ENCODE assay signal across 24 cellular contexts in genomic region chr5:180872419-180872818, GRCh38. TPM values are rescaled to one million over a fixed set of nuclear protein-coding genes. Genes with fewer than 3 reads are reported as not detected.
A peak's percentile ranks its signal among the peaks of the same experiment; 100 is the strongest.
DNase-seq lines count a peak whose midpoint lies in the region; ATAC-seq and TF ChIP-seq lines count a peak whose summit lies in the region.
"Had no signal": no experiment of that assay in that cellular context is flagged by ENCODE, and none has a peak within 500 bp of the region (broad histone marks: within the 10 kb centered on the region; RNA-seq: fewer than 3 reads in every experiment).

No MANE protein-coding gene starts in this region.

- POLR2A ChIA-PET in OCI-LY7 (lab: Charles Lee), result no interaction called here

- H2AFZ ChIP-seq in OCI-LY7 (ENCODE audit: low read length) (peak overlapping the region; percentile 91; the same call in 1 of the 2 replicates), osteoblast (ENCODE audit: low read length) (no peak overlapping the region)

- H3K4me1 Mint-ChIP-seq in CD4-positive, CD25-positive, alpha-beta regulatory T cell, result peaks cover 5 to 14% (median 9%) of the 10 kb centered on the region in 4 donors
- H3K4me1 Mint-ChIP-seq in effector memory CD8-positive, alpha-beta T cell (ENCODE audit: low read depth in 2 of 2), result peaks cover 0 to 6% of the 10 kb centered on the region in 2 donors
- peaks cover 2% of the 10 kb centered on the region for H3K4me1 Mint-ChIP-seq in progenitor cell of endocrine pancreas (ENCODE audit: low read depth)

- H3K36me3 Mint-ChIP-seq in CD4-positive, CD25-positive, alpha-beta regulatory T cell, result no peaks in the 10 kb centered on the region
- no peaks in the 10 kb centered on the region for H3K36me3 Mint-ChIP-seq in effector memory CD8-positive, alpha-beta T cell (ENCODE audit: insufficient read depth)
- H3K36me3 Mint-ChIP-seq in progenitor cell of endocrine pancreas (ENCODE audit: insufficient read depth), result no peaks in the 10 kb centered on the region
- H3K36me3 Mint-ChIP-seq: CD8-positive, alpha-beta T cell had no signal

- no peaks in the 10 kb centered on the region for H3K36me3 ChIP-seq in CD4-positive, CD25-positive, alpha-beta regulatory T cell (ENCODE audit: control insufficient read depth, insufficient read depth, low read length)
- H3K36me3 ChIP-seq in OCI-LY7 (ENCODE audit: insufficient read depth, low read length) (no peaks in the 10 kb centered on the region), osteoblast (ENCODE audit: insufficient read depth, low read length) (no peaks in the 10 kb centered on the region)
- H3K36me3 ChIP-seq: BLaER1 had no signal

- no peak for TF ChIP-seq CTCF in OCI-LY7 (conservative IDR thresholded peaks at IDR 0.05; ENCODE audit: low read length)
- no peak for TF ChIP-seq CTCF in osteoblast (IDR thresholded peaks at IDR 0.05; ENCODE audit: extremely low read depth, low read depth, low read length)
- TF ChIP-seq CTCF in progenitor cell of endocrine pancreas (IDR thresholded peaks at IDR 0.05; ENCODE audit: unreplicated experiment), result no peak

- H3K27ac ChIP-seq in CD4-positive, CD25-positive, alpha-beta regulatory T cell (ENCODE audit: insufficient read depth, low read length, poor library complexity, severe bottlenecking), result no peak overlapping the region
- no peak overlapping the region for H3K27ac ChIP-seq in OCI-LY7 (ENCODE audit: low read depth, low read length, poor library complexity, severe bottlenecking)
- H3K27ac ChIP-seq in osteoblast (ENCODE audit: low read depth, low read length), result no peak overlapping the region
- H3K27ac ChIP-seq: BLaER1 had no signal

- no peaks in the 10 kb centered on the region for H4K20me1 ChIP-seq in OCI-LY7 (ENCODE audit: insufficient read depth, low read length)
- H4K20me1 ChIP-seq in osteoblast (ENCODE audit: insufficient read depth, low read length), result no peaks in the 10 kb centered on the region
- H4K20me1 ChIP-seq: BLaER1 had no signal

- no peaks in the 10 kb centered on the region for H3K79me2 ChIP-seq in OCI-LY7 (ENCODE audit: insufficient read depth, low read depth, low read length)
- no peaks in the 10 kb centered on the region for H3K79me2 ChIP-seq in osteoblast (ENCODE audit: insufficient read depth, low read length)

- intact Hi-C loops in OCI-LY7 (cut with micrococcal nuclease; ENCODE audit: unreplicated experiment), result no loop called here

- no peak for DNase-seq in CD4-positive, CD25-positive, alpha-beta regulatory T cell
- DNase-seq in OCI-LY7 (ENCODE audit: low spot score), result no peak
- no peak for DNase-seq in effector memory CD8-positive, alpha-beta T cell
- peak; percentile 1 for DNase-seq in osteoblast (ENCODE audit: insufficient read length, low spot score, missing footprints)
- DNase-seq in Kasumi-1 (lab: John Stamatoyannopoulos, UW), result no peak
- no peak for DNase-seq in superior temporal gyrus (ENCODE audit: extremely low spot score)
- no peak for DNase-seq in progenitor cell of endocrine pancreas (ENCODE audit: low spot score, unreplicated experiment)
- DNase-seq: Caco-2; CD8-positive, alpha-beta T cell; GF-D8; MV-4-11; NCI-H1105 treated with DMSO at 0.1 percent for 48 hours; NCI-H146; NCI-H1930; NCI-H2107; NCI-H524; NCI-H748 treated with DMSO at 0.1 percent for 48 hours; SHP77 treated with DMSO at 0.1 percent for 48 hours had no signal

- no peaks in the 10 kb centered on the region for H3K9me2 ChIP-seq in OCI-LY7 (ENCODE audit: insufficient read depth, low read length)

- H3K27me3 Mint-ChIP-seq in CD4-positive, CD25-positive, alpha-beta regulatory T cell, result peaks cover 5% of the 10 kb centered on the region
- H3K27me3 Mint-ChIP-seq in effector memory CD8-positive, alpha-beta T cell, result peaks cover 6 to 10% of the 10 kb centered on the region in 2 donors
- H3K27me3 Mint-ChIP-seq in progenitor cell of endocrine pancreas, result peaks cover 19% of the 10 kb centered on the region

- H3K4me3 Mint-ChIP-seq in CD4-positive, CD25-positive, alpha-beta regulatory T cell, result no peak overlapping the region
- no peak overlapping the region for H3K4me3 Mint-ChIP-seq in effector memory CD8-positive, alpha-beta T cell
- H3K4me3 Mint-ChIP-seq in progenitor cell of endocrine pancreas (ENCODE audit: low read depth), result no peak overlapping the region
- H3K4me3 Mint-ChIP-seq: CD8-positive, alpha-beta T cell had no signal

- BruUV-seq in OCI-LY7 (replicated peaks; lab: Mats Ljungman, UMichigan), result no TSS peak

- CTCF ChIA-PET in OCI-LY7 (lab: Charles Lee; ENCODE audit: unreplicated experiment), result no interaction called here

- no peak for ATAC-seq in CD4-positive, CD25-positive, alpha-beta regulatory T cell (ENCODE audit: low read depth in 2 of 2)
- ATAC-seq in effector memory CD8-positive, alpha-beta T cell (replicated peaks), result no peak
- ATAC-seq: CD8-positive, alpha-beta T cell; HCT116; Panc1 had no signal

- peaks cover 12% of the 10 kb centered on the region for H3K4me1 ChIP-seq in CD4-positive, CD25-positive, alpha-beta regulatory T cell (ENCODE audit: control insufficient read depth, insufficient read depth, low read length, poor library complexity, severe bottlenecking)
- peaks cover 19% of the 10 kb centered on the region for H3K4me1 ChIP-seq in OCI-LY7 (ENCODE audit: insufficient read depth, low read length, poor library complexity, severe bottlenecking)
- H3K4me1 ChIP-seq in osteoblast (ENCODE audit: insufficient read depth, low read length), result no peaks in the 10 kb centered on the region
- H3K4me1 ChIP-seq: BLaER1 had no signal

- H3K4me2 ChIP-seq in OCI-LY7 (ENCODE audit: low read length) (no peak overlapping the region), osteoblast (ENCODE audit: insufficient read depth, low read length) (no peak overlapping the region)
- H3K4me2 ChIP-seq: BLaER1 had no signal

- H3K27ac Mint-ChIP-seq in CD4-positive, CD25-positive, alpha-beta regulatory T cell, result peak overlapping the region in 2 of 3 donors; percentile 26 to 68
- peak overlapping the region; percentile 51 to 85 for H3K27ac Mint-ChIP-seq in effector memory CD8-positive, alpha-beta T cell
- H3K27ac Mint-ChIP-seq in progenitor cell of endocrine pancreas, result no peak overlapping the region
- H3K27ac Mint-ChIP-seq: CD8-positive, alpha-beta T cell had no signal

- H3K27me3 ChIP-seq in CD4-positive, CD25-positive, alpha-beta regulatory T cell (ENCODE audit: control insufficient read depth, insufficient read depth, low read length), result no peaks in the 10 kb centered on the region
- H3K27me3 ChIP-seq in osteoblast (ENCODE audit: insufficient read depth, low read length), result no peaks in the 10 kb centered on the region
- H3K27me3 ChIP-seq: BLaER1 had no signal

- H3K4me3 ChIP-seq in CD4-positive, CD25-positive, alpha-beta regulatory T cell (ENCODE audit: low read depth, low read length), result no peak overlapping the region
- H3K4me3 ChIP-seq in OCI-LY7 (ENCODE audit: low read depth, low read length, poor library complexity, severe bottlenecking), result no peak overlapping the region
- H3K4me3 ChIP-seq in osteoblast (ENCODE audit: insufficient read depth, low read length), result no peak overlapping the region
- H3K4me3 ChIP-seq: BLaER1 had no signal

- peaks cover 0 to 1% (median 0%) of the 10 kb centered on the region in 7 donors for H3K9me3 Mint-ChIP-seq in CD4-positive, CD25-positive, alpha-beta regulatory T cell
- no peaks in the 10 kb centered on the region for H3K9me3 Mint-ChIP-seq in effector memory CD8-positive, alpha-beta T cell
- H3K9me3 Mint-ChIP-seq in progenitor cell of endocrine pancreas (ENCODE audit: low read depth), result no peaks in the 10 kb centered on the region
- H3K9me3 Mint-ChIP-seq: CD8-positive, alpha-beta T cell had no signal

- no peaks in the 10 kb centered on the region for H3K9me3 ChIP-seq in CD4-positive, CD25-positive, alpha-beta regulatory T cell (ENCODE audit: control insufficient read depth in 2 of 2, low read length in 2 of 2)
- H3K9me3 ChIP-seq in OCI-LY7 (ENCODE audit: low read length) (no peaks in the 10 kb centered on the region), osteoblast (ENCODE audit: low read depth, low read length) (no peaks in the 10 kb centered on the region)
- H3K9me3 ChIP-seq: BLaER1, Caco-2 had no signal

RNA-seq across cellular contexts. Expression of gene ZFP62, which starts 11.3 kb away (rescaled TPM):
- total RNA-seq in CD4-positive, CD25-positive, alpha-beta regulatory T cell, result 21.5 TPM
- polyA plus RNA-seq in CD4-positive, CD25-positive, alpha-beta regulatory T cell, result 10 to 100 TPM; 21.4 to 31.2 (median 24.8) TPM
- total RNA-seq in OCI-LY7 (2014; rRNA removed; shearing (Covaris generic)), result 58.4 and 59.0 TPM in 2 replicates
- total RNA-seq in OCI-LY7 (2022) (69.2 and 79.1 TPM in 2 replicates), osteoblast (12.4 and 18.1 TPM in 2 replicates), progenitor cell of endocrine pancreas (62.0 and 63.1 TPM in 2 replicates)

RNA-seq across cellular contexts. Expression of gene BTNL8, which starts 26.5 kb away (rescaled TPM):
- total RNA-seq in CD4-positive, CD25-positive, alpha-beta regulatory T cell, result not detected
- under 1 TPM in 2 of 4 donors, not detected in 2; 0.16 to 0.33 TPM for polyA plus RNA-seq in CD4-positive, CD25-positive, alpha-beta regulatory T cell
- not detected in 2 replicates for total RNA-seq in OCI-LY7 (2014; rRNA removed; shearing (Covaris generic))
- total RNA-seq in OCI-LY7 (2022), result not detected in 2 replicates
- not detected in 2 replicates for total RNA-seq in osteoblast
- not detected in 2 replicates for total RNA-seq in progenitor cell of endocrine pancreas
- total RNA-seq: CD8-positive, alpha-beta T cell; H4; LHCN-M2; MCF 10A had no signal
